In the genomic region with DNA sequence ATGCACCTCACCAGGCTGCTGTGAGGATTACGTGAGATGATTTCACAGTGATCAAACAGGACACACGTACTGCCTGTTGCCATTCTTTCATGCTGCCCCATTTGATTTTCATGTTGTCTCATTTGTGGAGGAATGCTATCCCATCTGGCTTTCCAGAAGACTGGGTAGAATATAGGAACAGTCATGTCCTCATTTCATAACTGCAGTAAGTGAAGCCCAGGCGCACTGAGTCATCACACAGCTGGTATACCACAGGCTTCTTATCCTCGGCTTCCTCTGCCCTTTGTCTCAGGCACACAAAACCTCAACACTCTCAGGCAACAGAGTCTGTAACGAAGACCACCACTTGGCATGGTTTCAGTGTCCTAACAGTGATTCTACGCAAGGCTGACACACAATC, we compare ENCODE assay signal across 9 cellular contexts.
DNase-seq lines count a peak whose midpoint lies in the region; ATAC-seq and TF ChIP-seq lines count a peak whose summit lies in the region.
"Had no signal": no experiment of that assay in that cellular context is flagged by ENCODE, and none has a peak within 500 bp of the region (broad histone marks: within the 10 kb centered on the region; RNA-seq: fewer than 3 reads in every experiment).

No MANE protein-coding gene starts in this region.

- ATAC-seq in HG02642 (IDR thresholded peaks at IDR 0.05; ENCODE audit: poor library complexity, unreplicated experiment) (no peak), HG03520 (IDR thresholded peaks at IDR 0.05; ENCODE audit: unreplicated experiment) (no peak)

- no peak overlapping the region for H3K27ac Mint-ChIP-seq in neural progenitor cell

- H3K4me3 ChIP-seq in foreskin fibroblast (ENCODE audit: low read depth in 1 of 2, low read length in 2 of 2): no peak overlapping the region
- H3K4me3 ChIP-seq in neural progenitor cell: no peak overlapping the region

- H4K20me1 ChIP-seq in neural progenitor cell (ENCODE audit: low read depth): no peaks in the 10 kb centered on the region

- peaks cover 30% of the 10 kb centered on the region for H3K9me3 Mint-ChIP-seq in neural progenitor cell

- no peaks in the 10 kb centered on the region for H3F3A ChIP-seq in neural progenitor cell (ENCODE audit: low read depth)

- DNase-seq in stimulated activated CD4-positive, alpha-beta T cell treated with anti-CD3 and anti-CD28 coated beads, Interleukin-15, amount 100 ng/mL, for 24 hours: peak; percentile 5
- DNase-seq in stimulated activated CD4-positive, alpha-beta T cell treated with anti-CD3 and anti-CD28 coated beads, Interleukin-2, amount 100 ng/mL, for 24 hours: no peak
- peak; percentile 69 for DNase-seq in T1000 (lab: John Stamatoyannopoulos, UW)
- peak; percentile 97 to 98 for DNase-seq in foreskin fibroblast
- no peak for DNase-seq in NCI-H345 (lab: John Stamatoyannopoulos, UW)
- no peak for DNase-seq in neural progenitor cell (ENCODE audit: low spot score)
- DNase-seq: SHP77 had no signal

- H3K36me3 ChIP-seq in neural progenitor cell: no peaks in the 10 kb centered on the region

- peaks cover 5% of the 10 kb centered on the region for H3K4me1 Mint-ChIP-seq in neural progenitor cell

- H3K4me2 ChIP-seq in neural progenitor cell: no peak overlapping the region

- no peaks in the 10 kb centered on the region for H3K27me3 ChIP-seq in neural progenitor cell

- H3K4me3 Mint-ChIP-seq in neural progenitor cell: no peak overlapping the region

- H3K9me3 ChIP-seq in neural progenitor cell (ENCODE audit: low read depth): no peaks in the 10 kb centered on the region

- peaks cover 8% of the 10 kb centered on the region for H3K4me1 ChIP-seq in neural progenitor cell

- no peaks in the 10 kb centered on the region for H3K79me2 ChIP-seq in neural progenitor cell (ENCODE audit: low read depth)

- H2AFZ ChIP-seq in neural progenitor cell (replicated peaks): no peak overlapping the region

- no peak for TF ChIP-seq CTCF in foreskin fibroblast (IDR thresholded peaks at IDR 0.05; ENCODE audit: low read depth, low read length)
- TF ChIP-seq CTCF in neural progenitor cell (IDR thresholded peaks at IDR 0.05): no peak

- H3K27ac ChIP-seq in neural progenitor cell: no peak overlapping the region

- no peak overlapping the region for H3K9ac ChIP-seq in neural progenitor cell

- peaks cover 4% of the 10 kb centered on the region for H3K27me3 Mint-ChIP-seq in neural progenitor cell (ENCODE audit: insufficient read depth, low read depth)

- peaks cover 26% of the 10 kb centered on the region for H3K36me3 Mint-ChIP-seq in neural progenitor cell

Comparison
In these comparisons a context has a peak if more than half of its experiments do, and no peak if none do; other contexts are left out.
1. DNase-seq: peak in stimulated activated CD4-positive, alpha-beta T cell treated with anti-CD3 and anti-CD28 coated beads, Interleukin-15, amount 100 ng/mL, for 24 hours (single experiment), T1000 (single experiment) and foreskin fibroblast (2 of 2); none in stimulated activated CD4-positive, alpha-beta T cell treated with anti-CD3 and anti-CD28 coated beads, Interleukin-2, amount 100 ng/mL, for 24 hours (0 of 2), NCI-H345 (single experiment) and neural progenitor cell (single experiment).